Comparison of ENCODE assay signal across 6 cellular contexts in genomic region chr3:48734541-48734940, GRCh38. TPM values are rescaled to one million over a fixed set of nuclear protein-coding genes. Genes with fewer than 3 reads are reported as not detected.
A peak's percentile ranks its signal among the peaks of the same experiment; 100 is the strongest.
DNase-seq lines count a peak whose midpoint lies in the region; ATAC-seq and TF ChIP-seq lines count a peak whose summit lies in the region.
"Not testable (repeated sequence)": the region's sequence is repeated elsewhere in the genome, so short reads cannot be mapped to it uniquely, and the experiment has no call there.

No MANE protein-coding gene starts in this region.

- CTCF ChIA-PET in RWPE1 (lab: Yijun Ruan, JAX) = not testable (repeated sequence)

- not testable (repeated sequence) for H3K27me3 ChIP-seq in WERI-Rb-1 (ENCODE audit: insufficient read depth, low read depth, severe bottlenecking); transverse colon

- not testable (repeated sequence) for TF ChIP-seq CTCF in 22Rv1 (IDR thresholded peaks at IDR 0.05); RWPE1 (conservative IDR thresholded peaks at IDR 0.05; ENCODE audit: low read depth); WERI-Rb-1 (IDR thresholded peaks at IDR 0.05; ENCODE audit: low read depth, low read length); transverse colon (IDR thresholded peaks at IDR 0.05)

- not testable (repeated sequence) for H3K9me3 Mint-ChIP-seq in stimulated activated naive CD8-positive, alpha-beta T cell treated with anti-CD3 and anti-CD28 coated beads, Interleukin-15, amount 100 ng/mL, for 72 hours

- not testable (repeated sequence) for H3K36me3 ChIP-seq in WERI-Rb-1, transverse colon

- peak; percentile 39 for ATAC-seq in stimulated activated naive CD8-positive, alpha-beta T cell treated with anti-CD3 and anti-CD28 coated beads, Interleukin-15, amount 100 ng/mL, for 72 hours

- not testable (repeated sequence) for H3K4me1 Mint-ChIP-seq in stimulated activated naive CD8-positive, alpha-beta T cell treated with anti-CD3 and anti-CD28 coated beads, Interleukin-15, amount 100 ng/mL, for 72 hours

- H3K27ac ChIP-seq in 22Rv1 (peak overlapping the region; percentile 73), RWPE1 (peak overlapping the region; percentile 42), WERI-Rb-1 (peak overlapping the region; percentile 52), transverse colon (peak overlapping the region; percentile 36 to 86 (median 80))

- H3K27me3 Mint-ChIP-seq in stimulated activated naive CD8-positive, alpha-beta T cell treated with anti-CD3 and anti-CD28 coated beads, Interleukin-15, amount 100 ng/mL, for 72 hours = not testable (repeated sequence)

- WGBS in transverse colon (ENCODE audit: low coverage in 1 of 2), 2 donors = no CpG with 5 or more reads among the region's 25 CpGs

- not testable (repeated sequence) for H3K9me3 ChIP-seq in WERI-Rb-1 (ENCODE audit: severe bottlenecking); transverse colon

- H3K4me3 ChIP-seq in WERI-Rb-1 (ENCODE audit: low read depth, low read length); transverse colon: not testable (repeated sequence)

- POLR2A ChIA-PET in RWPE1 (lab: Yijun Ruan, JAX; ENCODE audit: low non-redundant PET) = not testable (repeated sequence)

- not testable (repeated sequence) for TF ChIP-seq EP300 in transverse colon (IDR thresholded peaks at IDR 0.05; ENCODE audit: low read depth)

- H3K4me3 Mint-ChIP-seq in stimulated activated naive CD8-positive, alpha-beta T cell treated with anti-CD3 and anti-CD28 coated beads, Interleukin-15, amount 100 ng/mL, for 72 hours = not testable (repeated sequence)

- in situ Hi-C loops in transverse colon (cut with MboI; ENCODE audit: low pct_ligation_motif_present in 1 of 4, low pct_unique_long_range_greater_than_20kb in 1 of 4, low sequenced_read_pairs in 3 of 4) = not testable (repeated sequence)

- peaks cover 15 to 55% (median 38%) of the 10 kb centered on the region in 4 donors for H3K4me1 ChIP-seq in transverse colon

- not testable (repeated sequence) for DNase-seq in RWPE1 (ENCODE audit: low spot score); WERI-Rb-1; stimulated activated naive CD8-positive, alpha-beta T cell treated with anti-CD3 and anti-CD28 coated beads, Interleukin-15, amount 100 ng/mL, for 72 hours; transverse colon
- peak; percentile 6 for DNase-seq in posterior vena cava (ENCODE audit: low spot score)

- not testable (repeated sequence) for TF ChIP-seq POLR2A in transverse colon (IDR thresholded peaks at IDR 0.05)

- intact Hi-C loops in posterior vena cava (cut with DNase I); transverse colon (cut with DNase I; ENCODE audit: low total_unique reads): not testable (repeated sequence)

- H3K27ac Mint-ChIP-seq in stimulated activated naive CD8-positive, alpha-beta T cell treated with anti-CD3 and anti-CD28 coated beads, Interleukin-15, amount 100 ng/mL, for 72 hours = not testable (repeated sequence)

RNA-seq across cellular contexts. Expression of gene IP6K2, which starts 17.5 kb away (rescaled TPM):
- total RNA-seq in posterior vena cava = 10 to 100 TPM; 24.6 to 33.1 TPM
- 100 to 1,000 TPM; 169 to 255 (median 225) TPM for total RNA-seq in transverse colon

RNA-seq across cellular contexts. Expression of gene NCKIPSD, which starts 48.8 kb away (rescaled TPM):
- total RNA-seq in posterior vena cava (10 to 100 TPM; 14.0 to 19.8 TPM), transverse colon (10 to 100 TPM; 42.3 to 74.6 (median 49.2) TPM)

Comparison
In these comparisons a context has a peak if more than half of its experiments do, and no peak if none do; other contexts are left out.
1. RNA of gene IP6K2, which starts 17.5 kb away (total RNA-seq): 169 to 255 TPM in transverse colon; 24.6 to 33.1 TPM in posterior vena cava; every median in the first group is over 4 times any median in the second.
2. Peak in every context shown above with its lines, with median percentiles within 50 percentile points of each other: H3K27ac ChIP-seq.